18 cellular contexts compared by ENCODE assay signal in the genomic region with DNA sequence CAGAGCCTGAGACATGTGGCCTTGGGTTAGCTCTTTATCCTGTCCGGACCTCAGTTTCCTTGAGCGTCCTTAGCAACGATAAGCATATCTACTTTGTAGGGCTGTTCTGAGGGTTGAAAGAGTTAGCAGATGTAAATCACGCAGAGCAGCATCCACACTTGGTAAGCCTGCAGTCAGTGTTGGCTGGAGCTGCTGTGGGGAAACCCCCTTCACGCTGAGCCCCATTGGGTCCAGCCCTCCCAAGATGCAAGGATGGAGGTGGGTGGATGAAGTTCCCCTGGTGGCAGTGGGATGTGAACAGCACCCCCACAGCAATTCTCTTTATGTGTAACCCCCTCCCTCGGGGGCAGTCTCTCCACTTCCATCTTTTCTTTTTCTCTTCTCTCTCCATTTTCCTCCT.
"Had no signal": no experiment of that assay in that cellular context is flagged by ENCODE, and none has a peak within 500 bp of the region (broad histone marks: within the 10 kb centered on the region; RNA-seq: fewer than 3 reads in every experiment).

No MANE protein-coding gene starts in this region.

- H3K4me1 Mint-ChIP-seq: IgD-negative memory B cell had no signal

- H3K4me3 Mint-ChIP-seq: IgD-negative memory B cell had no signal

- ATAC-seq: K562 had no signal

- H3K9me3 ChIP-seq: SK-N-SH had no signal

- H3K36me3 Mint-ChIP-seq: IgD-negative memory B cell had no signal

- H3K27ac Mint-ChIP-seq: IgD-negative memory B cell had no signal

- DNase-seq: Kasumi-1, MM.1S, NCI-H1092 treated with DMSO at 0.1 percent for 48 hours, NCI-H1436, NCI-H187, NCI-H2029, NCI-H2081 treated with DMSO at 0.1 percent for 48 hours, NCI-H2171, NCI-H226, NCI-H446, NCI-H510A, NCI-H524 treated with DMSO at 0.1 percent for 48 hours, NCI-H69, NCI-H774, SHP77, SK-N-SH had no signal
